13 cellular contexts compared by ENCODE assay signal in the genomic region with DNA sequence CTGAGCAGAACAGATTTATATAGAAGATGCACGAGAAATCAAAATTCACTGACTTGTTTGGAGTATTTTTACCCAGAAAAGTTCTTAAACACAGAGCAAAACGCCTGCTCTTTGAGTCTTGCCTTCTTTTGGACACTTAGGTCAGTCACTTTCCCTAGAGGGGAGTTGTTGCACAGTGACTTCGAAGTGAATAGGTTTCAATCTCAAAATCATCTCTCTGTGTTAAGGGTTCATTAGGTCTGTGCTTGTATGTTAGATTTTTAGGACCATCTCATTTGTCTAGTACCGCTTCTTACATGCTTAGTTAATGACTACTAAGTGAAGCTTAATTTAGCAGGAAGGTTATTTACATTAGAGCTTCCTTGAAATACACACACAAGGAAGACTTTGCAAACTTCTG. TPM values are rescaled to one million over a fixed set of nuclear protein-coding genes. Genes with fewer than 3 reads are reported as not detected.
DNase-seq lines count a peak whose midpoint lies in the region; ATAC-seq and TF ChIP-seq lines count a peak whose summit lies in the region.
"Had no signal": no experiment of that assay in that cellular context is flagged by ENCODE, and none has a peak within 500 bp of the region (broad histone marks: within the 10 kb centered on the region; RNA-seq: fewer than 3 reads in every experiment).

No MANE protein-coding gene starts in this region.

- DNase-seq in CD14-positive monocyte (ENCODE audit: low spot score) (no peak), SK-N-MC (ENCODE audit: low read depth, low spot score) (no peak), hepatocyte (ENCODE audit: low spot score) (no peak), gastrocnemius medialis (no peak), NCI-H1048 (lab: John Stamatoyannopoulos, UW) (no peak), middle frontal gyrus (ENCODE audit: extremely low spot score, low spot score) (no peak)
- no peak for DNase-seq in stimulated activated naive CD8-positive, alpha-beta T cell treated with anti-CD3 and anti-CD28 coated beads, Interleukin-15, Interleukin-2, amounts not matched to agents 100 U/mL and 50 U/mL, for 24 hours
- DNase-seq: activated naive CD4-positive, alpha-beta T cell treated with anti-CD3 and anti-CD28 coated beads, Interleukin-2, amount 10 ng/mL, durations not matched to agents 7 days and 5 days; NCI-H1092 treated with DMSO at 0.1 percent for 48 hours; NCI-H524 had no signal

- H3K27me3 Mint-ChIP-seq in CD14-positive monocyte (ENCODE audit: low read depth in 3 of 3): no peaks in the 10 kb centered on the region

- no peak overlapping the region for H2AFZ ChIP-seq in hepatocyte

- TF ChIP-seq CTCF in CD14-positive monocyte (IDR thresholded peaks at IDR 0.05) (no peak), hepatocyte (IDR thresholded peaks at IDR 0.05; ENCODE audit: poor library complexity) (no peak), gastrocnemius medialis (IDR thresholded peaks at IDR 0.05 in 4 of 5, conservative IDR thresholded peaks at IDR 0.05 in 1 of 5) (no peak)

- H3K9me3 ChIP-seq in SK-N-MC (ENCODE audit: low read depth, low read length): no peaks in the 10 kb centered on the region
- H3K9me3 ChIP-seq in hepatocyte (ENCODE audit: low read depth): no peaks in the 10 kb centered on the region
- no peaks in the 10 kb centered on the region for H3K9me3 ChIP-seq in gastrocnemius medialis
- H3K9me3 ChIP-seq: HAP-1 had no signal

- peak overlapping the region; percentile 74 for H3K4me2 ChIP-seq in hepatocyte

- in situ Hi-C loops in gastrocnemius medialis (cut with MboI; ENCODE audit: low sequenced_read_pairs in 4 of 4): no loop called here

- peaks cover 0 to 8% of the 10 kb centered on the region in 2 donors for H3K36me3 Mint-ChIP-seq in CD14-positive monocyte
- H3K36me3 Mint-ChIP-seq: activated naive CD4-positive, alpha-beta T cell treated with anti-CD3 and anti-CD28 coated beads, Interleukin-2, amount 10 ng/mL, durations not matched to agents 7 days and 5 days had no signal

- H3K27me3 ChIP-seq in hepatocyte (no peaks in the 10 kb centered on the region), gastrocnemius medialis (no peaks in the 10 kb centered on the region)

- no peak for TF ChIP-seq POLR2A in gastrocnemius medialis (IDR thresholded peaks at IDR 0.05)

- intact Hi-C loops in CD14-positive monocyte (cut with micrococcal nuclease): loop anchor here in 1 of 2 donors (10.0 kb wide), 1 partner anchor 214 kb away; no protein-coding TSS in a partner anchor
- intact Hi-C loops in gastrocnemius medialis (cut with DNase I; ENCODE audit: low total_unique reads): loop anchor here (5.0 kb wide), 2 partner anchors 71 to 1039 kb away; a partner anchor contains a TSS

- H3K4me1 Mint-ChIP-seq in CD14-positive monocyte: peaks cover 82% of the 10 kb centered on the region
- H3K4me1 Mint-ChIP-seq: activated naive CD4-positive, alpha-beta T cell treated with anti-CD3 and anti-CD28 coated beads, Interleukin-2, amount 10 ng/mL, durations not matched to agents 7 days and 5 days had no signal

- H3K27ac Mint-ChIP-seq in CD14-positive monocyte: no peak overlapping the region
- H3K27ac Mint-ChIP-seq: activated naive CD4-positive, alpha-beta T cell treated with anti-CD3 and anti-CD28 coated beads, Interleukin-2, amount 10 ng/mL, durations not matched to agents 7 days and 5 days had no signal

- H4K20me1 ChIP-seq in hepatocyte (ENCODE audit: insufficient read depth, poor library complexity, severe bottlenecking): no peaks in the 10 kb centered on the region

- no peak for ATAC-seq in gastrocnemius medialis
- no peak for ATAC-seq in HG02642 (IDR thresholded peaks at IDR 0.05; ENCODE audit: poor library complexity, unreplicated experiment)
- ATAC-seq in stimulated activated naive CD8-positive, alpha-beta T cell treated with anti-CD3 and anti-CD28 coated beads, Interleukin-15, Interleukin-2, amounts not matched to agents 100 U/mL and 50 U/mL, for 24 hours: no peak

- H3K79me2 ChIP-seq in hepatocyte: peaks cover 63% of the 10 kb centered on the region

- peak overlapping the region; percentile 67 for H3K4me3 ChIP-seq in SK-N-MC
- H3K4me3 ChIP-seq in hepatocyte: peak overlapping the region; percentile 23
- peak overlapping the region; percentile 39 to 46 (median 41) for H3K4me3 ChIP-seq in gastrocnemius medialis
- H3K4me3 ChIP-seq: HAP-1 had no signal

- 54% methylated on average over 4 of the region's 4 CpGs for WGBS in hepatocyte (ENCODE audit: low lambda C conversion rate, missing lambda C conversion rate)

- no peaks in the 10 kb centered on the region for H3K36me3 ChIP-seq in SK-N-MC (ENCODE audit: insufficient read depth, low read length)
- H3K36me3 ChIP-seq in hepatocyte (replicated peaks; ENCODE audit: insufficient read depth, low read depth): no peaks in the 10 kb centered on the region
- no peaks in the 10 kb centered on the region for H3K36me3 ChIP-seq in gastrocnemius medialis
- H3K36me3 ChIP-seq: HAP-1 had no signal

- peaks cover 0 to 6% (median 5%) of the 10 kb centered on the region in 7 donors for H3K9me3 Mint-ChIP-seq in CD14-positive monocyte
- H3K9me3 Mint-ChIP-seq: activated naive CD4-positive, alpha-beta T cell treated with anti-CD3 and anti-CD28 coated beads, Interleukin-2, amount 10 ng/mL, durations not matched to agents 7 days and 5 days; neural crest cell had no signal

- H3K27ac ChIP-seq in SK-N-MC (peak overlapping the region; percentile 39; the same call in 1 of the 2 replicates), hepatocyte (peak overlapping the region; percentile 54), gastrocnemius medialis (peak overlapping the region; percentile 54 to 78 (median 68))

- no peaks in the 10 kb centered on the region for H3K9me2 ChIP-seq in hepatocyte (replicated peaks; ENCODE audit: insufficient read depth)

- H3K9ac ChIP-seq in SK-N-MC (ENCODE audit: insufficient read length): peak overlapping the region; percentile 33

- H3K4me1 ChIP-seq in hepatocyte (ENCODE audit: insufficient read depth): peaks cover 33% of the 10 kb centered on the region
- peaks cover 0 to 21% of the 10 kb centered on the region in 2 donors for H3K4me1 ChIP-seq in gastrocnemius medialis
- H3K4me1 ChIP-seq: HAP-1 had no signal

- H3K4me3 Mint-ChIP-seq in CD14-positive monocyte: peak overlapping the region; percentile 32 to 75
- H3K4me3 Mint-ChIP-seq: activated naive CD4-positive, alpha-beta T cell treated with anti-CD3 and anti-CD28 coated beads, Interleukin-2, amount 10 ng/mL, durations not matched to agents 7 days and 5 days; neural crest cell had no signal

RNA-seq across cellular contexts. Expression of a gene that starts 1.8 kb away (rescaled TPM):
- polyA plus RNA-seq in CD14-positive monocyte: 100 to 1,000 TPM; 105 to 117 TPM
- 529 and 563 TPM in 2 replicates for total RNA-seq in hepatocyte
- 201 and 243 TPM in 2 replicates for polyA plus RNA-seq in hepatocyte
- 10 to 100 TPM; 23.3 to 42.8 (median 30.9) TPM for total RNA-seq in gastrocnemius medialis

Comparison
In these comparisons a context has a peak if more than half of its experiments do, and no peak if none do; other contexts are left out.
1. RNA of a gene that starts 1.8 kb away (total RNA-seq): 529 to 563 TPM in hepatocyte; 23.3 to 42.8 TPM in gastrocnemius medialis; every median in the first group is over 10 times any median in the second.
2. Peak in every context shown above with its lines, with median percentiles within 50 percentile points of each other: H3K27ac ChIP-seq and H3K4me3 ChIP-seq.